ENCODE assay signal across 8 cellular contexts in the genomic region with DNA sequence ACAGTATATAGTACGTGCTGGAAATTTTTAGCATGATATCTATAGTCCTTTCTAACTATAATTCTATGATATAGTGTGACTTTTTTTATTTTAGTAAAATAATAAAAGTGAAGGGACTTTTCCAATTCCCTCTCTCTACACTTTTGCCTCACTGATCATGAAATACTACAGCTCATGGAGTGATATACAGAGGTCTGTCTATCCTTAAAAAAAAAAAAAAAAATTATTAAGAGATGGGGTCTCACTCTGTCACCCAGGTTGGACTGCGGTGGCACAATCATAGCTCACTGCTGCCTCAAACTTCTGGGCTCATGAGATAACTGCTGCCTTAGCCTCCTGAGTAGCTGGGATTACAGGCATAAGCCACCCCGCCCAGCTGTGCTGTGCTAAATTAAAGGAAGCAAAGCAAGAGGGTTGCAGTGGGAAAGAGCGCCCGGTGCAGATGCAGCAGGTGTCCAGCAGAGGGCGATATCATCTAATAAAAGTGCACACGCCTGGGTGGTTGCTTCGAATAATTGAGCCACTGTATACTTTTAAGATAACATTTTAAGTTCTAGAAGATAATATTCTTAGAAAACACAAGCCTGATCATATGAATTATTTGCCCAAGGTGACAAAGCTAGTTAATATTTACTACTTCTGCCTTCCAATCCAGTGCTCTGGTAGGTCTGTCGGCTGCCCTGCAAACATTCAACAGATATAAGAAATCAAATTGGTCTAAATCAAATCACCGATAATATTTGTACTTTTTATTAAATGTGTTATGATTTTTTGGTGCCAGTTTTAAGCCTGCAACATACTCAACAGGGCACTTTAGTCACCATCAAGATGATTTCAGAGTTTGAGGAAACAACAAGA.
DNase-seq lines count a peak whose midpoint lies in the region; ATAC-seq, FAIRE-seq and TF ChIP-seq lines count a peak whose summit lies in the region.

No MANE protein-coding gene starts in this region.

- intact Hi-C loops in lower lobe of right lung (cut with DNase I): loop anchor here (10.0 kb wide), 1 partner anchor 130 kb away; no protein-coding TSS in a partner anchor

- H3K36me3 ChIP-seq in lower lobe of right lung: no peaks in the 10 kb centered on the region

- DNase-seq in ACHN: peak; percentile 54
- DNase-seq in GM18507 (ENCODE audit: extremely low spot score, insufficient read length, low read depth): peak; percentile 22
- peak; percentile 42 for DNase-seq in NCI-H345 (lab: John Stamatoyannopoulos, UW)
- peak; percentile 74 for DNase-seq in activated CD4-positive, alpha-beta T cell treated with anti-CD3 and anti-CD28 coated beads for 48 hours
- no peak for DNase-seq in coronary artery (ENCODE audit: low spot score)
- peak; percentile 64 for DNase-seq in lower lobe of right lung
- DNase-seq in stimulated activated CD8-positive, alpha-beta memory T cell treated with anti-CD3 and anti-CD28 coated beads, Interleukin-15, amount 100 ng/mL, for 24 hours (ENCODE audit: low read depth): peak; percentile 53

- H3K27me3 ChIP-seq in lower lobe of right lung (ENCODE audit: low read depth): no peaks in the 10 kb centered on the region

- TF ChIP-seq CTCF in coronary artery (IDR thresholded peaks at IDR 0.05) (peak; percentile 97), lower lobe of right lung (IDR thresholded peaks at IDR 0.05) (peak; percentile 95)

- FAIRE-seq in GM18507 (lab: Jason Lieb, UNC): peak; percentile 88

- H3K4me3 ChIP-seq in coronary artery (no peak overlapping the region), lower lobe of right lung (no peak overlapping the region)

- in situ Hi-C loops in ACHN (cut with HindIII; ENCODE audit: low pct_ligation_motif_present, low pct_unique_long_range_greater_than_20kb, low sequenced_read_pairs): no loop called here

- H3K27ac ChIP-seq in coronary artery (no peak overlapping the region), lower lobe of right lung (no peak overlapping the region)

- H3K9me3 ChIP-seq in lower lobe of right lung: no peaks in the 10 kb centered on the region

- ATAC-seq in HG03066 (IDR thresholded peaks at IDR 0.05; ENCODE audit: low read depth, unreplicated experiment) (peak; percentile 76), lower lobe of right lung (peak; percentile 91 to 93)

- no peaks in the 10 kb centered on the region for H3K4me1 ChIP-seq in lower lobe of right lung
